In genomic region chr5:72377920-72378635, GRCh38 we compare ENCODE assay signal across 12 cellular contexts. TPM values are rescaled to one million over a fixed set of nuclear protein-coding genes. Genes with fewer than 3 reads are reported as not detected.
DNase-seq lines count a peak whose midpoint lies in the region; ATAC-seq, FAIRE-seq and TF ChIP-seq lines count a peak whose summit lies in the region.
"Had no signal": no experiment of that assay in that cellular context is flagged by ENCODE, and none has a peak within 500 bp of the region (broad histone marks: within the 10 kb centered on the region; RNA-seq: fewer than 3 reads in every experiment).

No MANE protein-coding gene starts in this region.

- H4K20me1 ChIP-seq in PC-9 (ENCODE audit: insufficient read depth) = no peaks in the 10 kb centered on the region

- DNase-seq in D721Med (ENCODE audit: insufficient read length, low spot score) (no peak), PC-9 (peak in 1 of 2 experiments; percentile 50), osteocyte (ENCODE audit: extremely low spot score, unreplicated experiment) (no peak), amniotic stem cell (lab: John Stamatoyannopoulos, UW) (no peak), prostate gland (ENCODE audit: low spot score) (no peak)
- DNase-seq in activated T-cell treated with anti-CD3 and anti-CD28 coated beads, Interleukin-2, amount 50 U/mL, for 24 hours = no peak
- DNase-seq: effector memory CD4-positive, alpha-beta T cell; stimulated activated CD4-positive, alpha-beta T cell treated with anti-CD3 and anti-CD28 coated beads, Interleukin-4, amount 100 ng/mL, for 1 hour; stimulated activated naive CD8-positive, alpha-beta T cell treated with anti-CD3 and anti-CD28 coated beads, Interleukin-15, Interleukin-2, amounts not matched to agents 100 U/mL and 50 U/mL, for 24 hours had no signal

- H3K4me3 ChIP-seq in PC-9 (no peak overlapping the region), prostate gland (no peak overlapping the region)

- ATAC-seq in esophagus mucosa (peak; percentile 87), HG02623 (IDR thresholded peaks at IDR 0.05; ENCODE audit: unreplicated experiment) (no peak)
- ATAC-seq: stimulated activated naive CD8-positive, alpha-beta T cell treated with anti-CD3 and anti-CD28 coated beads, Interleukin-15, Interleukin-2, amounts not matched to agents 100 U/mL and 50 U/mL, for 24 hours had no signal

- peak overlapping the region; percentile 51 for H3K27ac ChIP-seq in PC-9
- no peak overlapping the region for H3K27ac ChIP-seq in prostate gland
- H3K27ac ChIP-seq: C4-2B had no signal

- H3K4me3 Mint-ChIP-seq in osteocyte (ENCODE audit: unreplicated experiment) = no peak overlapping the region
- no peak overlapping the region for H3K4me3 Mint-ChIP-seq in activated T-cell treated with anti-CD3 and anti-CD28 coated beads, Interleukin-2, amount 50 U/mL, for 24 hours

- H3K4me1 ChIP-seq in PC-9 (replicated peaks; ENCODE audit: insufficient read depth) = peaks cover 33% of the 10 kb centered on the region
- no peaks in the 10 kb centered on the region for H3K4me1 ChIP-seq in prostate gland (replicated peaks)

- H3K27me3 ChIP-seq in PC-9 (ENCODE audit: insufficient read depth, low read depth) (no peaks in the 10 kb centered on the region), prostate gland (replicated peaks; ENCODE audit: insufficient read depth) (no peaks in the 10 kb centered on the region)

- H3K27me3 Mint-ChIP-seq in osteocyte (ENCODE audit: unreplicated experiment) = no peaks in the 10 kb centered on the region
- H3K27me3 Mint-ChIP-seq in activated T-cell treated with anti-CD3 and anti-CD28 coated beads, Interleukin-2, amount 50 U/mL, for 24 hours = peaks cover 21% of the 10 kb centered on the region

- intact Hi-C loops in PC-9 (cut with micrococcal nuclease; ENCODE audit: unreplicated experiment) = no loop called here
- intact Hi-C loops in prostate gland (cut with DNase I) = no loop called here

- H3K9me2 ChIP-seq in PC-9 (ENCODE audit: insufficient read depth) = no peaks in the 10 kb centered on the region

- H3K36me3 Mint-ChIP-seq in osteocyte (ENCODE audit: unreplicated experiment) = peaks cover 2% of the 10 kb centered on the region
- H3K36me3 Mint-ChIP-seq in activated T-cell treated with anti-CD3 and anti-CD28 coated beads, Interleukin-2, amount 50 U/mL, for 24 hours (ENCODE audit: low read depth) = no peaks in the 10 kb centered on the region

- POLR2A ChIA-PET in PC-9 (lab: Charles Lee; ENCODE audit: unreplicated experiment) = interaction anchor here (0.5 to 0.7 kb wide), 3 partner anchors 12 to 818 kb away, joined by 4 to 12 read pairs (median 5); no protein-coding TSS in a partner anchor

- CTCF ChIA-PET in PC-9 (lab: Charles Lee) = interaction anchor here (0.7 to 1.6 kb wide), 3 partner anchors 11 to 146 kb away, joined by 3 to 7 read pairs (median 4); no protein-coding TSS in a partner anchor

- TSS peak; percentile 69 for BruUV-seq in PC-9 (replicated peaks; lab: Mats Ljungman, UMichigan)

- peak overlapping the region; percentile 16; the same call in 1 of the 2 replicates for H3K4me2 ChIP-seq in PC-9

- 0 out of 2 replicates have a peak, but pooled peaks cover 7% of the 10 kb centered on the region for H3K9me3 ChIP-seq in PC-9 (ENCODE audit: insufficient read depth, low read depth)
- no peaks in the 10 kb centered on the region for H3K9me3 ChIP-seq in prostate gland

- H3K9me3 Mint-ChIP-seq in osteocyte (ENCODE audit: unreplicated experiment) = no peaks in the 10 kb centered on the region
- H3K9me3 Mint-ChIP-seq in activated T-cell treated with anti-CD3 and anti-CD28 coated beads, Interleukin-2, amount 50 U/mL, for 24 hours = no peaks in the 10 kb centered on the region

- FAIRE-seq in D721Med (lab: Jason Lieb, UNC) = peak; percentile 71

- TF ChIP-seq CTCF in D721Med (IDR thresholded peaks at IDR 0.05; ENCODE audit: insufficient read depth, missing control alignments) = no peak
- TF ChIP-seq CTCF in PC-9 (conservative IDR thresholded peaks at IDR 0.05) = no peak
- no peak for TF ChIP-seq CTCF in osteocyte (IDR thresholded peaks at IDR 0.05)
- TF ChIP-seq CTCF in prostate gland (IDR thresholded peaks at IDR 0.05) = no peak

- no peaks in the 10 kb centered on the region for H3K79me2 ChIP-seq in PC-9 (ENCODE audit: low read depth)

- 62% methylated on average over 4 of the region's 4 CpGs for WGBS in prostate gland

- no peak overlapping the region for H2AFZ ChIP-seq in PC-9

- H3F3A ChIP-seq in PC-9 (ENCODE audit: insufficient read depth, low read depth) = peaks cover 8% of the 10 kb centered on the region

- TF ChIP-seq POLR2A in prostate gland (IDR thresholded peaks at IDR 0.05) = no peak

- H3K36me3 ChIP-seq in PC-9 (ENCODE audit: low read depth) (no peaks in the 10 kb centered on the region), prostate gland (no peaks in the 10 kb centered on the region)

- H3K27ac Mint-ChIP-seq in osteocyte (ENCODE audit: unreplicated experiment) = peak overlapping the region; percentile 97
- no peak overlapping the region for H3K27ac Mint-ChIP-seq in activated T-cell treated with anti-CD3 and anti-CD28 coated beads, Interleukin-2, amount 50 U/mL, for 24 hours

- H3K4me1 Mint-ChIP-seq in osteocyte (ENCODE audit: unreplicated experiment) = peaks cover 54% of the 10 kb centered on the region
- H3K4me1 Mint-ChIP-seq in activated T-cell treated with anti-CD3 and anti-CD28 coated beads, Interleukin-2, amount 50 U/mL, for 24 hours (ENCODE audit: low read depth) = no peaks in the 10 kb centered on the region

RNA-seq across cellular contexts. Expression of gene PTCD2, which starts 57.9 kb away (rescaled TPM):
- total RNA-seq in PC-9 (2021) = 13.4 and 15.5 TPM in 2 replicates
- 7.7 TPM for total RNA-seq in esophagus mucosa
- total RNA-seq in osteocyte = 9.4 and 10.4 TPM in 2 replicates
- 10 to 100 TPM in 1 of 2 donors, 1 to 10 TPM in 1; 8.9 to 10.2 TPM for total RNA-seq in prostate gland

RNA-seq across cellular contexts. Expression of gene MRPS27, which starts 58.0 kb away (rescaled TPM):
- total RNA-seq in PC-9 (2021) (71.0 and 73.1 TPM in 2 replicates), esophagus mucosa (63.2 TPM), osteocyte (45.5 and 57.7 TPM in 2 replicates), prostate gland (10 to 100 TPM; 43.3 to 51.1 TPM)
